In genomic region chr6:84416043-84416657, GRCh38 we compare ENCODE assay signal across 1 cellular context.
TF ChIP-seq lines count a peak whose summit lies in the region.

No MANE protein-coding gene starts in this region.

TF ChIP-seq in HepG2, 621 proteins besides CTCF, POLR2A, EP300 and RAD21 (continued from another document):
- no peak for TF ChIP-seq PRDM4 (CRISPR knock-in tag; IDR thresholded peaks at IDR 0.05; ENCODE audit: borderline replicate concordance)
- TF ChIP-seq FOXA3 (CRISPR knock-in tag; IDR thresholded peaks at IDR 0.05), result no peak
- no peak for TF ChIP-seq ZFP62 (CRISPR knock-in tag; IDR thresholded peaks at IDR 0.05)
- no peak for TF ChIP-seq ZNF225 (CRISPR knock-in tag; IDR thresholded peaks at IDR 0.05)
- no peak for TF ChIP-seq SUZ12 (IDR thresholded peaks at IDR 0.05; ENCODE audit: low read depth, low read length)
